ENCODE assay signal across 9 cellular contexts in the genomic region with DNA sequence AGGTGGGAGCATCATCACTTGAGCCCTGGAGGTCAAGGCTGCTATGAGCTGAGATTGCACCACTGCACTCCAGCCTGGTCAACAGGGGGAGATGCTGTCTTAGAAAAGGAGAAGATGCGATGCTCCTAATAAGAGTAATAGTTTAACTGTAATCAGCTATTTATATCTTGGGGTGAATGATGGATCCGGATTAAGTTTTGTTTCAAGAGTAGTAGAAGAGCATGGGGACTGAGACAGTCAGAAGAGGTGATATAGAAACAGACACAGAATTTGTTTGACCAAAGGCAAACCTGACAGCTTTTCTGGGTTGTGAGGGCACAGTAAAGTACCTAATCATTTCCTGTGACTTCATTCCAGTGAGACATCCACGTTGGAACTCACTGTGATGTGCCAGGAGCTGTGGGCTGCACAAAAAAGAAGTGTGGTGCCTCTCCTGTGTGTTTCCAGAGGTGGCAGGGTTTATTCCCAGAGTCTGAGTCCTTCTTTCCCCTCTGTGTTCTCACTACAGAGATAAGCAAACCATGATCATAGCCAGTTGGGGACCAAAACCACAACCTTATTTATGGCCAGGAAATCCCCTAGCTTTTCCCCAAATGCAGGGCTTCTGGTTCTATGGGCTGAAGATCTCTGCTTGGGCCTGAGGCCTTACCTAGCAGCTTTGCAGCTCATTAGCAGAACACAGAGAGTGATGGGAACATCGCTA.
DNase-seq lines count a peak whose midpoint lies in the region; ATAC-seq and TF ChIP-seq lines count a peak whose summit lies in the region.
"Had no signal": no experiment of that assay in that cellular context is flagged by ENCODE, and none has a peak within 500 bp of the region (broad histone marks: within the 10 kb centered on the region; RNA-seq: fewer than 3 reads in every experiment).

No MANE protein-coding gene starts in this region.

- no peaks in the 10 kb centered on the region for H3K27me3 Mint-ChIP-seq in CD4-positive, CD25-positive, alpha-beta regulatory T cell
- no peaks in the 10 kb centered on the region for H3K27me3 Mint-ChIP-seq in WTC11 (ENCODE audit: low read depth)

- TF ChIP-seq EP300 in sigmoid colon (IDR thresholded peaks at IDR 0.05): no peak

- H3K4me1 Mint-ChIP-seq in CD4-positive, CD25-positive, alpha-beta regulatory T cell: peaks cover 5 to 23% (median 12%) of the 10 kb centered on the region in 4 donors
- H3K4me1 Mint-ChIP-seq in WTC11: no peaks in the 10 kb centered on the region; the same call in 1 of the 2 replicates

- H3K9me3 Mint-ChIP-seq in CD4-positive, CD25-positive, alpha-beta regulatory T cell: no peaks in the 10 kb centered on the region
- no peaks in the 10 kb centered on the region for H3K9me3 Mint-ChIP-seq in WTC11

- peaks cover 6% of the 10 kb centered on the region for H3K4me1 ChIP-seq in CD4-positive, CD25-positive, alpha-beta regulatory T cell (ENCODE audit: control insufficient read depth, insufficient read depth, low read length, poor library complexity, severe bottlenecking)
- peaks cover 35% of the 10 kb centered on the region for H3K4me1 ChIP-seq in skeletal muscle satellite cell (ENCODE audit: control insufficient read depth, insufficient read depth, low read length)
- H3K4me1 ChIP-seq in sigmoid colon: no peaks in the 10 kb centered on the region
- no peaks in the 10 kb centered on the region for H3K4me1 ChIP-seq in gastrocnemius medialis
- H3K4me1 ChIP-seq: parathyroid adenoma had no signal

- H3K36me3 ChIP-seq in CD4-positive, CD25-positive, alpha-beta regulatory T cell (ENCODE audit: control insufficient read depth, insufficient read depth, low read length): peaks cover 3% of the 10 kb centered on the region
- H3K36me3 ChIP-seq in skeletal muscle satellite cell (ENCODE audit: insufficient read depth, low read length) (peaks cover 11% of the 10 kb centered on the region), sigmoid colon (no peaks in the 10 kb centered on the region), gastrocnemius medialis (no peaks in the 10 kb centered on the region)

- intact Hi-C loops in sigmoid colon (cut with DNase I): no loop called here
- intact Hi-C loops in gastrocnemius medialis (cut with DNase I; ENCODE audit: low total_unique reads): no loop called here

- CTCF ChIA-PET in WTC11 (lab: Charles Lee): interaction anchor here (0.7 to 3.9 kb wide), 28 partner anchors 11 to 443 kb away, joined by 3 to 41 read pairs (median 4); a partner anchor contains a TSS

- DNase-seq in CD4-positive, CD25-positive, alpha-beta regulatory T cell: no peak
- DNase-seq in WTC11 (ENCODE audit: low spot score) (peak; percentile 23), sigmoid colon (no peak), gastrocnemius medialis (no peak), NCI-H2196 (lab: John Stamatoyannopoulos, UW; ENCODE audit: unreplicated experiment) (no peak)

- no peaks in the 10 kb centered on the region for H3K9me3 ChIP-seq in CD4-positive, CD25-positive, alpha-beta regulatory T cell (ENCODE audit: control insufficient read depth in 2 of 2, low read length in 2 of 2)
- H3K9me3 ChIP-seq in skeletal muscle satellite cell (replicated peaks; ENCODE audit: low read length) (no peaks in the 10 kb centered on the region), sigmoid colon (no peaks in the 10 kb centered on the region), gastrocnemius medialis (no peaks in the 10 kb centered on the region)

- H3K4me3 ChIP-seq in CD4-positive, CD25-positive, alpha-beta regulatory T cell (ENCODE audit: low read depth, low read length): no peak overlapping the region
- H3K4me3 ChIP-seq in skeletal muscle satellite cell (ENCODE audit: low read length): no peak overlapping the region
- H3K4me3 ChIP-seq in sigmoid colon: no peak overlapping the region
- no peak overlapping the region for H3K4me3 ChIP-seq in gastrocnemius medialis

- 56 to 62% methylated on average over 4 of the region's 4 CpGs for WGBS in sigmoid colon, 2 donors

- in situ Hi-C loops in gastrocnemius medialis (cut with MboI; ENCODE audit: low sequenced_read_pairs in 4 of 4): no loop called here

- POLR2A ChIA-PET in WTC11 (lab: Charles Lee): no interaction called here

- H3K27ac Mint-ChIP-seq in CD4-positive, CD25-positive, alpha-beta regulatory T cell: peak overlapping the region in 2 of 3 donors; percentile 4 to 74
- H3K27ac Mint-ChIP-seq in WTC11: no peak overlapping the region

- TF ChIP-seq CTCF in WTC11 (IDR thresholded peaks at IDR 0.05) (peak; percentile 15; the same call in 1 of the 2 replicates), sigmoid colon (IDR thresholded peaks at IDR 0.05) (no peak), gastrocnemius medialis (IDR thresholded peaks at IDR 0.05 in 4 of 5, conservative IDR thresholded peaks at IDR 0.05 in 1 of 5) (no peak)

- no peak for TF ChIP-seq POLR2A in sigmoid colon (IDR thresholded peaks at IDR 0.05)
- no peak for TF ChIP-seq POLR2A in gastrocnemius medialis (IDR thresholded peaks at IDR 0.05)

- H3K36me3 Mint-ChIP-seq in CD4-positive, CD25-positive, alpha-beta regulatory T cell: peaks cover 9% of the 10 kb centered on the region
- H3K36me3 Mint-ChIP-seq in WTC11: no peaks in the 10 kb centered on the region

- H3K27me3 ChIP-seq in CD4-positive, CD25-positive, alpha-beta regulatory T cell (ENCODE audit: control insufficient read depth, insufficient read depth, low read length): no peaks in the 10 kb centered on the region
- H3K27me3 ChIP-seq in skeletal muscle satellite cell (ENCODE audit: control insufficient read depth, insufficient read depth, low read length) (no peaks in the 10 kb centered on the region), sigmoid colon (no peaks in the 10 kb centered on the region), gastrocnemius medialis (no peaks in the 10 kb centered on the region)

- H3K4me3 Mint-ChIP-seq in CD4-positive, CD25-positive, alpha-beta regulatory T cell: no peak overlapping the region
- H3K4me3 Mint-ChIP-seq in WTC11: no peak overlapping the region

- peak in 1 of 2 donors; percentile 31 for ATAC-seq in CD4-positive, CD25-positive, alpha-beta regulatory T cell (ENCODE audit: low read depth in 2 of 2)
- peak; percentile 66 for ATAC-seq in GM19025 (IDR thresholded peaks at IDR 0.05; ENCODE audit: low read depth, unreplicated experiment)
- peak; percentile 40 for ATAC-seq in HG03103 (IDR thresholded peaks at IDR 0.05; ENCODE audit: low read depth, unreplicated experiment)
- ATAC-seq in WTC11: peak; percentile 77
- no peak for ATAC-seq in gastrocnemius medialis

- H3K27ac ChIP-seq in CD4-positive, CD25-positive, alpha-beta regulatory T cell (ENCODE audit: insufficient read depth, low read length, poor library complexity, severe bottlenecking): no peak overlapping the region
- H3K27ac ChIP-seq in sigmoid colon (no peak overlapping the region), gastrocnemius medialis (no peak overlapping the region)
- H3K27ac ChIP-seq: parathyroid adenoma had no signal

- H3K4me2 ChIP-seq in skeletal muscle satellite cell (ENCODE audit: low read length): peak overlapping the region; percentile 49

- H3K9ac ChIP-seq in skeletal muscle satellite cell (ENCODE audit: low read depth, low read length): peak overlapping the region; percentile 2
- H3K9ac ChIP-seq: parathyroid adenoma had no signal

TF ChIP-seq in WTC11, 78 proteins besides CTCF, POLR2A, EP300 and RAD21:
- TF ChIP-seq ZNF396 (CRISPR knock-in tag; IDR thresholded peaks at IDR 0.05; ENCODE audit: borderline replicate concordance) (no peak), RELA (CRISPR knock-in tag; IDR thresholded peaks at IDR 0.05; ENCODE audit: borderline replicate concordance) (no peak), CBFB (CRISPR knock-in tag; IDR thresholded peaks at IDR 0.05; ENCODE audit: low read depth) (no peak), ATF1 (CRISPR knock-in tag; IDR thresholded peaks at IDR 0.05) (no peak), ZNF263 (CRISPR knock-in tag; IDR thresholded peaks at IDR 0.05; ENCODE audit: low read depth) (no peak), MXD4 (CRISPR knock-in tag; IDR thresholded peaks at IDR 0.05; ENCODE audit: borderline replicate concordance) (no peak), ZNF232 (CRISPR knock-in tag; IDR thresholded peaks at IDR 0.05) (no peak), ZNF138 (CRISPR knock-in tag; conservative IDR thresholded peaks at IDR 0.05) (no peak), SP1 (CRISPR knock-in tag; conservative IDR thresholded peaks at IDR 0.05) (no peak), CREM (CRISPR knock-in tag; IDR thresholded peaks at IDR 0.05) (no peak)
- TF ChIP-seq, protein P1, sequence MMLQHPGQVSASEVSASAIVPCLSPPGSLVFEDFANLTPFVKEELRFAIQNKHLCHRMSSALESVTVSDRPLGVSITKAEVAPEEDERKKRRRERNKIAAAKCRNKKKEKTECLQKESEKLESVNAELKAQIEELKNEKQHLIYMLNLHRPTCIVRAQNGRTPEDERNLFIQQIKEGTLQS (CRISPR knock-in tag; conservative IDR thresholded peaks at IDR 0.05): no peak

Comparison
In these comparisons a context has a peak if more than half of its experiments do, and no peak if none do; other contexts are left out.
1. ATAC-seq: peak in GM19025 (single experiment), HG03103 (single experiment) and WTC11 (single experiment); none in gastrocnemius medialis (0 of 2).